ENCODE assay signal across 1 cellular context in genomic region chr5:56837386-56837785, GRCh38.
TF ChIP-seq lines count a peak whose summit lies in the region.

No MANE protein-coding gene starts in this region.

TF ChIP-seq in WTC11, 78 proteins besides CTCF, POLR2A, EP300 and RAD21:
- TF ChIP-seq ZNF512 (CRISPR knock-in tag; IDR thresholded peaks at IDR 0.05; ENCODE audit: borderline replicate concordance) (no peak), GTF2I (CRISPR knock-in tag; conservative IDR thresholded peaks at IDR 0.05) (no peak), SOX15 (CRISPR knock-in tag; IDR thresholded peaks at IDR 0.05) (no peak), IRF1 (CRISPR knock-in tag; IDR thresholded peaks at IDR 0.05) (no peak), ELF4 (CRISPR knock-in tag; IDR thresholded peaks at IDR 0.05; ENCODE audit: low read depth) (no peak), CREB1 (CRISPR knock-in tag; IDR thresholded peaks at IDR 0.05) (no peak), HMGA2 (CRISPR knock-in tag; IDR thresholded peaks at IDR 0.05) (no peak), NR1H2 (CRISPR knock-in tag; IDR thresholded peaks at IDR 0.05) (no peak), ZNF138 (CRISPR knock-in tag; conservative IDR thresholded peaks at IDR 0.05) (no peak), USF1 (CRISPR knock-in tag; IDR thresholded peaks at IDR 0.05) (no peak), E2F1 (CRISPR knock-in tag; IDR thresholded peaks at IDR 0.05) (no peak), MYBL2 (CRISPR knock-in tag; IDR thresholded peaks at IDR 0.05) (no peak), MAX (CRISPR knock-in tag; IDR thresholded peaks at IDR 0.05) (no peak), SMAD4 (CRISPR knock-in tag; IDR thresholded peaks at IDR 0.05) (no peak), TEAD4 (CRISPR knock-in tag; IDR thresholded peaks at IDR 0.05) (no peak), KAT7 (CRISPR knock-in tag; IDR thresholded peaks at IDR 0.05; ENCODE audit: borderline replicate concordance) (no peak)
TF ChIP-seq in WTC11: peak in this region for 0.
